16 cellular contexts compared by ENCODE assay signal in genomic region chr3:12336099-12336498, GRCh38. TPM values are rescaled to one million over a fixed set of nuclear protein-coding genes. Genes with fewer than 3 reads are reported as not detected.
DNase-seq lines count a peak whose midpoint lies in the region; ATAC-seq and TF ChIP-seq lines count a peak whose summit lies in the region.
"Had no signal": no experiment of that assay in that cellular context is flagged by ENCODE, and none has a peak within 500 bp of the region (broad histone marks: within the 10 kb centered on the region; RNA-seq: fewer than 3 reads in every experiment).

No MANE protein-coding gene starts in this region.

- H3K4me1 Mint-ChIP-seq in T-helper 2 cell treated with Interferon-gamma antibody and Interleukin-4, amounts not matched to agents 5 μg/mL and 100 μg/mL, for 36 hours (ENCODE audit: low read depth), result peaks cover 20% of the 10 kb centered on the region
- peaks cover 18% of the 10 kb centered on the region for H3K4me1 Mint-ChIP-seq in CD14-positive monocyte
- H3K4me1 Mint-ChIP-seq: stimulated activated memory B cell treated with anti-CD40 and anti-IgM and Interleukin-4, amounts not matched to agents 10 μg/mL and 1 μg/mL and 100 μg/mL, for 72 hours had no signal

- no peaks in the 10 kb centered on the region for H3K27me3 Mint-ChIP-seq in T-helper 2 cell treated with Interferon-gamma antibody and Interleukin-4, amounts not matched to agents 5 μg/mL and 100 μg/mL, for 36 hours (ENCODE audit: low read depth)
- H3K27me3 Mint-ChIP-seq in CD14-positive monocyte (ENCODE audit: low read depth in 3 of 3), result peaks cover 0 to 3% (median 0%) of the 10 kb centered on the region in 3 donors
- H3K27me3 Mint-ChIP-seq: stimulated activated memory B cell treated with anti-CD40 and anti-IgM and Interleukin-4, amounts not matched to agents 10 μg/mL and 1 μg/mL and 100 μg/mL, for 72 hours had no signal

- no peak for ATAC-seq in GM21390 (IDR thresholded peaks at IDR 0.05; ENCODE audit: unreplicated experiment)
- ATAC-seq: foreskin keratinocyte; stimulated activated memory B cell treated with anti-CD40 and anti-IgM and Interleukin-4, amounts not matched to agents 10 μg/mL and 1 μg/mL and 100 μg/mL, for 72 hours had no signal

- no peaks in the 10 kb centered on the region for H3K36me3 Mint-ChIP-seq in T-helper 2 cell treated with Interferon-gamma antibody and Interleukin-4, amounts not matched to agents 5 μg/mL and 100 μg/mL, for 36 hours (ENCODE audit: low read depth)
- no peaks in the 10 kb centered on the region for H3K36me3 Mint-ChIP-seq in CD14-positive monocyte
- H3K36me3 Mint-ChIP-seq: stimulated activated memory B cell treated with anti-CD40 and anti-IgM and Interleukin-4, amounts not matched to agents 10 μg/mL and 1 μg/mL and 100 μg/mL, for 72 hours had no signal

- H3K27ac Mint-ChIP-seq in T-helper 2 cell treated with Interferon-gamma antibody and Interleukin-4, amounts not matched to agents 5 μg/mL and 100 μg/mL, for 36 hours, result peak overlapping the region; percentile 60
- peak overlapping the region in 2 of 7 donors; percentile 38 to 52 for H3K27ac Mint-ChIP-seq in CD14-positive monocyte
- H3K27ac Mint-ChIP-seq: stimulated activated memory B cell treated with anti-CD40 and anti-IgM and Interleukin-4, amounts not matched to agents 10 μg/mL and 1 μg/mL and 100 μg/mL, for 72 hours had no signal

- no peak overlapping the region for H3K4me3 ChIP-seq in fibroblast of pulmonary artery (replicated peaks; ENCODE audit: low read depth, low read length)
- H3K4me3 ChIP-seq: HAP-1, sigmoid colon, vagina had no signal

- intact Hi-C loops in CD14-positive monocyte (cut with micrococcal nuclease), result no loop called here

- TF ChIP-seq CTCF in fibroblast of pulmonary artery (IDR thresholded peaks at IDR 0.05; ENCODE audit: low read length, missing control alignments) (no peak), CD14-positive monocyte (IDR thresholded peaks at IDR 0.05) (no peak)

- H3K4me3 Mint-ChIP-seq in T-helper 2 cell treated with Interferon-gamma antibody and Interleukin-4, amounts not matched to agents 5 μg/mL and 100 μg/mL, for 36 hours, result peak overlapping the region; percentile 65
- no peak overlapping the region for H3K4me3 Mint-ChIP-seq in CD14-positive monocyte
- H3K4me3 Mint-ChIP-seq: stimulated activated memory B cell treated with anti-CD40 and anti-IgM and Interleukin-4, amounts not matched to agents 10 μg/mL and 1 μg/mL and 100 μg/mL, for 72 hours had no signal

- DNase-seq in stimulated activated CD4-positive, alpha-beta T cell treated with anti-CD3 and anti-CD28 coated beads, Interleukin-15, amount 100 ng/mL, for 24 hours, result peak; percentile 9
- DNase-seq in stimulated activated CD4-positive, alpha-beta T cell treated with anti-CD3 and anti-CD28 coated beads, Interleukin-4, amount 100 ng/mL, for 24 hours, result no peak
- peak; percentile 51 for DNase-seq in T-helper 2 cell treated with Interferon-gamma antibody and Interleukin-4, amounts not matched to agents 5 μg/mL and 100 μg/mL, for 36 hours (ENCODE audit: low spot score)
- DNase-seq in fibroblast of pulmonary artery (ENCODE audit: low read depth), result peak; percentile 19
- DNase-seq in CD14-positive monocyte (ENCODE audit: low spot score), result no peak
- DNase-seq in NCI-H187 (lab: John Stamatoyannopoulos, UW), result no peak
- DNase-seq in DMS 273 (lab: John Stamatoyannopoulos, UW; ENCODE audit: unreplicated experiment), result no peak
- DNase-seq: foreskin keratinocyte, NCI-H1694 treated with DMSO at 0.1 percent for 48 hours, NCI-H526 treated with DMSO at 0.1 percent for 48 hours, sigmoid colon, T-helper 9 cell had no signal

- H3K9me3 Mint-ChIP-seq in T-helper 2 cell treated with Interferon-gamma antibody and Interleukin-4, amounts not matched to agents 5 μg/mL and 100 μg/mL, for 36 hours, result no peaks in the 10 kb centered on the region
- no peaks in the 10 kb centered on the region for H3K9me3 Mint-ChIP-seq in CD14-positive monocyte
- H3K9me3 Mint-ChIP-seq: stimulated activated memory B cell treated with anti-CD40 and anti-IgM and Interleukin-4, amounts not matched to agents 10 μg/mL and 1 μg/mL and 100 μg/mL, for 72 hours had no signal

RNA-seq across cellular contexts. Expression of gene PPARG, which starts 47.2 kb away (rescaled TPM):
- 1 to 10 TPM in 1 of 2 donors, under 1 TPM in 1; 0.56 to 2.0 TPM for polyA plus RNA-seq in CD14-positive monocyte

Comparison
In these comparisons a context has a peak if more than half of its experiments do, and no peak if none do; other contexts are left out.
1. DNase-seq: peak in stimulated activated CD4-positive, alpha-beta T cell treated with anti-CD3 and anti-CD28 coated beads, Interleukin-15, amount 100 ng/mL, for 24 hours (single experiment), T-helper 2 cell treated with Interferon-gamma antibody and Interleukin-4, amounts not matched to agents 5 μg/mL and 100 μg/mL, for 36 hours (single experiment) and fibroblast of pulmonary artery (single experiment); none in stimulated activated CD4-positive, alpha-beta T cell treated with anti-CD3 and anti-CD28 coated beads, Interleukin-4, amount 100 ng/mL, for 24 hours (single experiment), CD14-positive monocyte (single experiment), NCI-H187 (0 of 2) and DMS 273 (single experiment).